ENCODE assay signal across 8 cellular contexts in genomic region chrX:102745513-102746133, GRCh38. TPM values are rescaled to one million over a fixed set of nuclear protein-coding genes. Genes with fewer than 3 reads are reported as not detected.
DNase-seq lines count a peak whose midpoint lies in the region; ATAC-seq and TF ChIP-seq lines count a peak whose summit lies in the region.

No MANE protein-coding gene starts in this region.

- in situ Hi-C loops in mammary epithelial cell (cut with MboI; ENCODE audit: low sequenced_read_pairs in 2 of 2) = no loop called here

- H3K4me3 Mint-ChIP-seq in chondrocyte (ENCODE audit: unreplicated experiment) = no peak overlapping the region

- H2AFZ ChIP-seq in mammary epithelial cell (ENCODE audit: low read depth, low read length) = peak overlapping the region; percentile 76

- H3K4me1 ChIP-seq in cardiac muscle cell (ENCODE audit: low read depth) (no peaks in the 10 kb centered on the region), mammary epithelial cell (ENCODE audit: insufficient read depth, low read length) (no peaks in the 10 kb centered on the region), mesendoderm (ENCODE audit: control insufficient read depth, low read depth, low read length) (no peaks in the 10 kb centered on the region), urinary bladder (ENCODE audit: insufficient read depth) (no peaks in the 10 kb centered on the region)

- CTCF ChIA-PET in mammary epithelial cell (lab: Charles Lee; ENCODE audit: low non-redundant PET) = no interaction called here

- H4K20me1 ChIP-seq in mammary epithelial cell (ENCODE audit: insufficient read depth, low read length) = no peaks in the 10 kb centered on the region

- peak overlapping the region; percentile 40 for H3K4me3 ChIP-seq in cardiac muscle cell
- H3K4me3 ChIP-seq in mammary epithelial cell (replicated peaks in 1 of 3; ENCODE audit: insufficient read depth in 1 of 3, low read depth in 2 of 3, low read length in 3 of 3) = peak overlapping the region in 2 of 3 experiments; percentile 38 to 52
- peak overlapping the region; percentile 52 for H3K4me3 ChIP-seq in mesendoderm (ENCODE audit: low read length)
- peak overlapping the region; percentile 75 for H3K4me3 ChIP-seq in urinary bladder (ENCODE audit: low read depth, low read length)

- H3K36me3 ChIP-seq in cardiac muscle cell (no peaks in the 10 kb centered on the region), mammary epithelial cell (ENCODE audit: insufficient read depth, low read length) (no peaks in the 10 kb centered on the region), mesendoderm (ENCODE audit: control insufficient read depth, insufficient read depth, low read length) (no peaks in the 10 kb centered on the region), urinary bladder (ENCODE audit: insufficient read depth) (no peaks in the 10 kb centered on the region)

- intact Hi-C loops in Right ventricle myocardium superior (cut with DNase I) (no loop called here), mammary epithelial cell (cut with micrococcal nuclease) (no loop called here)

- ATAC-seq in Right ventricle myocardium superior (ENCODE audit: poor library complexity) (no peak), GM18517 (IDR thresholded peaks at IDR 0.05; ENCODE audit: unreplicated experiment) (no peak)

- H3K36me3 Mint-ChIP-seq in chondrocyte (ENCODE audit: low read depth) = no peaks in the 10 kb centered on the region

- TF ChIP-seq CTCF in cardiac muscle cell (IDR thresholded peaks at IDR 0.05; ENCODE audit: low read depth, low read length) (no peak), mammary epithelial cell (conservative IDR thresholded peaks at IDR 0.05 in 1 of 2, IDR thresholded peaks at IDR 0.05 in 1 of 2; ENCODE audit: extremely low read depth in 1 of 2, insufficient read depth in 1 of 2, low read depth in 1 of 2, low read length in 2 of 2) (no peak), chondrocyte (IDR thresholded peaks at IDR 0.05) (no peak)

- no peak overlapping the region for H2AK5ac ChIP-seq in mesendoderm (ENCODE audit: low read length)

- H3K4me1 Mint-ChIP-seq in chondrocyte (ENCODE audit: low read depth) = no peaks in the 10 kb centered on the region

- no peak overlapping the region for H3K9ac ChIP-seq in mammary epithelial cell (ENCODE audit: insufficient read depth, low read length)
- peak overlapping the region; percentile 76 for H3K9ac ChIP-seq in mesendoderm (ENCODE audit: low read length)

- H3K27me3 ChIP-seq in cardiac muscle cell (no peaks in the 10 kb centered on the region), mammary epithelial cell (ENCODE audit: insufficient read depth, low read length) (no peaks in the 10 kb centered on the region), mesendoderm (ENCODE audit: insufficient read depth, low read length, poor library complexity) (no peaks in the 10 kb centered on the region)

- H3K4me2 ChIP-seq in mammary epithelial cell (ENCODE audit: insufficient read depth, low read depth, low read length) = peak overlapping the region; percentile 76
- peak overlapping the region; percentile 34 for H3K4me2 ChIP-seq in mesendoderm (ENCODE audit: low read length)

- peaks cover 10% of the 10 kb centered on the region for H3K9me3 Mint-ChIP-seq in chondrocyte (ENCODE audit: low read depth)

- DNase-seq in cardiac muscle cell (ENCODE audit: low read depth in 1 of 2, low spot score in 1 of 2) (peak; percentile 4 to 19), Right ventricle myocardium superior (no peak), mammary epithelial cell (no peak), mesendoderm (peak; percentile 75), chondrocyte (ENCODE audit: low spot score) (no peak), GF-D8 (lab: John Stamatoyannopoulos, UW) (no peak)

- H3K9me3 ChIP-seq in cardiac muscle cell (ENCODE audit: low read depth) (no peaks in the 10 kb centered on the region), mammary epithelial cell (replicated peaks; ENCODE audit: insufficient read depth, low read length) (no peaks in the 10 kb centered on the region)

- no peak overlapping the region for H2BK120ac ChIP-seq in mesendoderm (ENCODE audit: low read depth, low read length)

- no peak overlapping the region for H2BK15ac ChIP-seq in mesendoderm (replicated peaks; ENCODE audit: low read depth)

- no peak overlapping the region for H4K8ac ChIP-seq in mesendoderm (ENCODE audit: low read depth, low read length)

- H3K18ac ChIP-seq in mesendoderm (ENCODE audit: low read length) = no peak overlapping the region

- BruUV-seq in mammary epithelial cell (replicated peaks; lab: Mats Ljungman, UMichigan) = no TSS peak

- dilution Hi-C loops in mammary epithelial cell (cut with HindIII; ENCODE audit: low sequenced_read_pairs) = no loop called here

- no peaks in the 10 kb centered on the region for H3K79me2 ChIP-seq in mammary epithelial cell (ENCODE audit: insufficient read depth, low read length)
- no peaks in the 10 kb centered on the region for H3K79me2 ChIP-seq in mesendoderm (ENCODE audit: control insufficient read depth, insufficient read depth, low read length)

- H3K56ac ChIP-seq in mesendoderm (ENCODE audit: low read length) = peak overlapping the region; percentile 89

- H3K23ac ChIP-seq in mesendoderm (ENCODE audit: low read length) = no peak overlapping the region

- no peak overlapping the region for H3K27ac ChIP-seq in cardiac muscle cell
- no peak overlapping the region for H3K27ac ChIP-seq in mammary epithelial cell (ENCODE audit: insufficient read depth, low read depth, low read length)
- no peak overlapping the region for H3K27ac ChIP-seq in mesendoderm (ENCODE audit: low read depth, low read length)
- no peak overlapping the region for H3K27ac ChIP-seq in urinary bladder (ENCODE audit: low read depth)

- H3K4ac ChIP-seq in mesendoderm (ENCODE audit: low read depth, low read length) = no peak overlapping the region

- no peaks in the 10 kb centered on the region for H3K27me3 Mint-ChIP-seq in chondrocyte (ENCODE audit: low read depth)

- no peak overlapping the region for H2BK5ac ChIP-seq in mesendoderm (ENCODE audit: low read length)

- WGBS in mammary epithelial cell (ENCODE audit: low coverage, missing lambda C conversion rate) = 52% methylated on average over 6 of the region's 37 CpGs
- WGBS in mesendoderm (ENCODE audit: extremely low coverage, insufficient coverage, low lambda C conversion rate) = no CpG with 5 or more reads among the region's 37 CpGs
- 8% methylated on average over 37 of the region's 37 CpGs for WGBS in urinary bladder

- no peak overlapping the region for H3K27ac Mint-ChIP-seq in chondrocyte (ENCODE audit: unreplicated experiment)

- no peak overlapping the region for H4K5ac ChIP-seq in mesendoderm (ENCODE audit: low read length)

- no peaks in the 10 kb centered on the region for H3K79me1 ChIP-seq in mesendoderm (ENCODE audit: low read length)

RNA-seq across cellular contexts. Expression of gene GPRASP3, which starts 25.1 kb away (rescaled TPM):
- total RNA-seq in cardiac muscle cell = 5.2 and 12.7 TPM in 2 replicates
- polyA plus RNA-seq in cardiac muscle cell = 8.9 and 9.6 TPM in 2 replicates
- total RNA-seq in Right ventricle myocardium superior = 4.8 TPM
- 1 to 10 TPM; 3.3 to 3.4 TPM for total RNA-seq in mammary epithelial cell
- polyA plus RNA-seq in mammary epithelial cell = 1.8 TPM
- polyA minus RNA-seq in mammary epithelial cell = 65.3 TPM
- polyA plus RNA-seq in mesendoderm (2013, experiment 1 of 2) = 12.4 TPM
- polyA plus RNA-seq in mesendoderm (2013, experiment 2 of 2) = 12.3 TPM
- total RNA-seq in urinary bladder = 14.3 TPM
- 4.4 TPM for polyA plus RNA-seq in urinary bladder
- total RNA-seq in chondrocyte = 2.5 to 3.8 TPM (median 3.2 TPM) in 3 replicates

RNA-seq across cellular contexts. Expression of gene GPRASP2, which starts 33.4 kb away (rescaled TPM):
- total RNA-seq in cardiac muscle cell (36.7 and 42.7 TPM in 2 replicates), Right ventricle myocardium superior (11.1 TPM), mammary epithelial cell (10 to 100 TPM in 1 of 2 donors, 1 to 10 TPM in 1; 8.2 to 15.3 TPM), urinary bladder (44.2 TPM), chondrocyte (10.7 to 11.5 TPM (median 11.0 TPM) in 3 replicates)
- polyA plus RNA-seq in cardiac muscle cell (23.8 and 34.1 TPM in 2 replicates), mammary epithelial cell (4.4 TPM), urinary bladder (17.7 TPM)
- 5.1 TPM for polyA minus RNA-seq in mammary epithelial cell
- polyA plus RNA-seq in mesendoderm (2013, experiment 1 of 2) = 11.5 TPM
- 11.4 TPM for polyA plus RNA-seq in mesendoderm (2013, experiment 2 of 2)

Comparison
In these comparisons a context has a peak if more than half of its experiments do, and no peak if none do; other contexts are left out.
1. DNase-seq: peak in cardiac muscle cell (2 of 2) and mesendoderm (single experiment); none in Right ventricle myocardium superior (single experiment), mammary epithelial cell (single experiment), chondrocyte (single experiment) and GF-D8 (single experiment).
2. Peak in every context shown above with its lines, with median percentiles within 50 percentile points of each other: H3K4me3 ChIP-seq.